Comparison of ENCODE assay signal across 8 cellular contexts in the genomic region with DNA sequence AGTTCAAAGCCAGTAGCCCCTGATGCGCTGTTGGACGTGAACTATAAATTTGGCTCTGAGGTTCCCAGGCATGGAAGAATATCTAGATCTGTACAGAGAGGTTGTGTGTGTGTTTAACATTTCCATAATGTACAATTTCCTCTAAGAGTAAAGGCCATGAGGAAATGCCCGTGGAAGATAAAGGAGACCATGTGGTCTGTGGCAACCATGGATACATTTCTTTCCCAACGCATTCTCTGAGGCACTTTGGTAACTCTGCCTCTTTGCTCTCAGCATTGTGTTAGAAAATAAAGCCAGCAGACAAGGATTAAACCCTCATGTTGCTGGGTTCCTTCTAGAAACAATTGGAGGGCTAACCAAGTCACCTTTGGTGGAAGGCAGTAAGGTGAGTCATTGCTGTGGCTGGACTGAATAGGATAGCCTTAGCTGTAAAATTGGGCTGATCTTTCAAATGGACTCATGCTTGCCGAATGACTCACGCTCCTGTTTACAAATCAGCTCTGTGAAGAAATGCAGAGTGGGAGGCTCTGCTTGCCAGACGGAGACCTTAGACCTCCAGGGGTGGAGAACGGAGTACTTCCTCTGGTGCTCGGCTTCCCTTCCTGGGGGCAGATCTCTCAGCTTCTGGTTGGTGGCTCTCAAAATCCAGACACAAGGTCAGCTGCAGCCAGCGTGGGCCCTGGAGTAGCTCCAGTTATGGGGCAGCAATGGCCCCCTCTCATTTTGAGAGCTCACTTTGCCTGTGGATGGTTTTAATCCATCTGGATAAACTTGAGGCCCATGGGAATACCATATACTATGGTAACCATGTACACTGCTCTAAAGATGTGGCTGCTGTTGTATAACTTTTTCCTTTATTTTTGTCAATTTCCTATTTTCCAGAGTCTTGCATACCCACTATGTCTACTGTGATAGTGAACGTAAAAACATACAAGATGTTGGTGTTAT.
DNase-seq lines count a peak whose midpoint lies in the region; ATAC-seq and TF ChIP-seq lines count a peak whose summit lies in the region.

No MANE protein-coding gene starts in this region.

- intact Hi-C loops in dorsolateral prefrontal cortex (cut with DNase I) = no loop called here

- TF ChIP-seq EP300 in tibial nerve (IDR thresholded peaks at IDR 0.05) = peak in 1 of 2 donors; percentile 75

- no peak for TF ChIP-seq POLR2A in tibial nerve (IDR thresholded peaks at IDR 0.05)

- H3K27ac Mint-ChIP-seq in activated T-cell treated with anti-CD3 and anti-CD28 coated beads, Interleukin-2, amount 50 U/mL, for 72 hours = no peak overlapping the region

- H3K27ac ChIP-seq in HUES48 (ENCODE audit: low read depth, low read length) (peak overlapping the region; percentile 98), tibial nerve (peak overlapping the region in 3 of 4 donors; percentile 21 to 60 (median 41)), dorsolateral prefrontal cortex (no peak overlapping the region)

- no peaks in the 10 kb centered on the region for H3K36me3 Mint-ChIP-seq in activated T-cell treated with anti-CD3 and anti-CD28 coated beads, Interleukin-2, amount 50 U/mL, for 4 hours (ENCODE audit: insufficient read depth)
- no peaks in the 10 kb centered on the region for H3K36me3 Mint-ChIP-seq in activated T-cell treated with anti-CD3 and anti-CD28 coated beads, Interleukin-2, amount 50 U/mL, for 72 hours (ENCODE audit: insufficient read depth in 2 of 2)

- H3K27me3 Mint-ChIP-seq in activated T-cell treated with anti-CD3 and anti-CD28 coated beads, Interleukin-2, amount 50 U/mL, for 4 hours (ENCODE audit: low read depth) = no peaks in the 10 kb centered on the region
- no peaks in the 10 kb centered on the region for H3K27me3 Mint-ChIP-seq in activated T-cell treated with anti-CD3 and anti-CD28 coated beads, Interleukin-2, amount 50 U/mL, for 72 hours (ENCODE audit: low read depth)

- 46 to 47% methylated on average over 11 of the region's 11 CpGs for WGBS in tibial nerve, 2 donors

- H3K4me1 Mint-ChIP-seq in activated T-cell treated with anti-CD3 and anti-CD28 coated beads, Interleukin-2, amount 50 U/mL, for 4 hours (ENCODE audit: low read depth) = no peaks in the 10 kb centered on the region
- H3K4me1 Mint-ChIP-seq in activated T-cell treated with anti-CD3 and anti-CD28 coated beads, Interleukin-2, amount 50 U/mL, for 72 hours (ENCODE audit: low read depth) = no peaks in the 10 kb centered on the region

- no peak for TF ChIP-seq CTCF in tibial nerve (IDR thresholded peaks at IDR 0.05)
- no peak for TF ChIP-seq CTCF in dorsolateral prefrontal cortex (IDR thresholded peaks at IDR 0.05 in 54 of 56, conservative IDR thresholded peaks at IDR 0.05 in 2 of 56; ENCODE audit: low read depth in 1 of 56, partially characterized antibody in 56 of 56)

- no peaks in the 10 kb centered on the region for H3K9me3 Mint-ChIP-seq in activated T-cell treated with anti-CD3 and anti-CD28 coated beads, Interleukin-2, amount 50 U/mL, for 4 hours
- peaks cover 0 to 2% of the 10 kb centered on the region in 2 donors for H3K9me3 Mint-ChIP-seq in activated T-cell treated with anti-CD3 and anti-CD28 coated beads, Interleukin-2, amount 50 U/mL, for 72 hours

- no peak for ATAC-seq in activated T-cell treated with anti-CD3 and anti-CD28 coated beads, Interleukin-2, amount 50 U/mL, for 4 hours
- ATAC-seq in activated T-cell treated with anti-CD3 and anti-CD28 coated beads, Interleukin-2, amount 50 U/mL, for 72 hours (replicated peaks in 1 of 2) = no peak

- no peaks in the 10 kb centered on the region for H3K9me3 ChIP-seq in HUES48 (ENCODE audit: control insufficient read depth, insufficient read depth, low read length)
- no peaks in the 10 kb centered on the region for H3K9me3 ChIP-seq in tibial nerve

- no peak overlapping the region for H3K4me3 Mint-ChIP-seq in activated T-cell treated with anti-CD3 and anti-CD28 coated beads, Interleukin-2, amount 50 U/mL, for 4 hours
- H3K4me3 Mint-ChIP-seq in activated T-cell treated with anti-CD3 and anti-CD28 coated beads, Interleukin-2, amount 50 U/mL, for 72 hours = no peak overlapping the region

- peak overlapping the region; percentile 27; the same call in 1 of the 2 replicates for H3K9ac ChIP-seq in HUES48 (ENCODE audit: low read depth, low read length)

- H3K27me3 ChIP-seq in HUES48 (ENCODE audit: control insufficient read depth, insufficient read depth, low read length) (no peaks in the 10 kb centered on the region), tibial nerve (no peaks in the 10 kb centered on the region), dorsolateral prefrontal cortex (no peaks in the 10 kb centered on the region)

- DNase-seq in amniotic stem cell (lab: John Stamatoyannopoulos, UW) (peak; percentile 90), iPS-NIHi11 (ENCODE audit: low spot score) (peak; percentile 72), tibial nerve (ENCODE audit: low spot score in 2 of 2) (peak in 1 of 2 donors; percentile 55), NCI-H345 (lab: John Stamatoyannopoulos, UW) (no peak), dorsolateral prefrontal cortex (no peak)
- no peak for DNase-seq in activated T-cell treated with anti-CD3 and anti-CD28 coated beads, Interleukin-2, amount 50 U/mL, for 4 hours
- DNase-seq in activated T-cell treated with anti-CD3 and anti-CD28 coated beads, Interleukin-2, amount 50 U/mL, for 72 hours = no peak

- peaks cover 51% of the 10 kb centered on the region for H3K36me3 ChIP-seq in HUES48 (ENCODE audit: control insufficient read depth, insufficient read depth, low read length)
- H3K36me3 ChIP-seq in tibial nerve = peaks cover 0 to 25% (median 0%) of the 10 kb centered on the region in 3 donors

- H3K4me1 ChIP-seq in HUES48 (ENCODE audit: control insufficient read depth, insufficient read depth, low read length) (peaks cover 27% of the 10 kb centered on the region), tibial nerve (peaks cover 0 to 26% (median 9%) of the 10 kb centered on the region in 4 donors)

- no peak overlapping the region for H3K4me3 ChIP-seq in HUES48 (ENCODE audit: low read depth, low read length)
- no peak overlapping the region for H3K4me3 ChIP-seq in tibial nerve
- H3K4me3 ChIP-seq in dorsolateral prefrontal cortex = no peak overlapping the region

Comparison
In these comparisons a context has a peak if more than half of its experiments do, and no peak if none do; other contexts are left out.
1. H3K27ac ChIP-seq: peak in HUES48 (single experiment) and tibial nerve (3 of 4); none in dorsolateral prefrontal cortex (0 of 59).
2. DNase-seq: peak in amniotic stem cell (single experiment) and iPS-NIHi11 (single experiment); none in activated T-cell treated with anti-CD3 and anti-CD28 coated beads, Interleukin-2, amount 50 U/mL, for 4 hours (single experiment), activated T-cell treated with anti-CD3 and anti-CD28 coated beads, Interleukin-2, amount 50 U/mL, for 72 hours (0 of 2), NCI-H345 (single experiment) and dorsolateral prefrontal cortex (0 of 10).